Comparison of ENCODE assay signal across 9 cellular contexts in the genomic region with DNA sequence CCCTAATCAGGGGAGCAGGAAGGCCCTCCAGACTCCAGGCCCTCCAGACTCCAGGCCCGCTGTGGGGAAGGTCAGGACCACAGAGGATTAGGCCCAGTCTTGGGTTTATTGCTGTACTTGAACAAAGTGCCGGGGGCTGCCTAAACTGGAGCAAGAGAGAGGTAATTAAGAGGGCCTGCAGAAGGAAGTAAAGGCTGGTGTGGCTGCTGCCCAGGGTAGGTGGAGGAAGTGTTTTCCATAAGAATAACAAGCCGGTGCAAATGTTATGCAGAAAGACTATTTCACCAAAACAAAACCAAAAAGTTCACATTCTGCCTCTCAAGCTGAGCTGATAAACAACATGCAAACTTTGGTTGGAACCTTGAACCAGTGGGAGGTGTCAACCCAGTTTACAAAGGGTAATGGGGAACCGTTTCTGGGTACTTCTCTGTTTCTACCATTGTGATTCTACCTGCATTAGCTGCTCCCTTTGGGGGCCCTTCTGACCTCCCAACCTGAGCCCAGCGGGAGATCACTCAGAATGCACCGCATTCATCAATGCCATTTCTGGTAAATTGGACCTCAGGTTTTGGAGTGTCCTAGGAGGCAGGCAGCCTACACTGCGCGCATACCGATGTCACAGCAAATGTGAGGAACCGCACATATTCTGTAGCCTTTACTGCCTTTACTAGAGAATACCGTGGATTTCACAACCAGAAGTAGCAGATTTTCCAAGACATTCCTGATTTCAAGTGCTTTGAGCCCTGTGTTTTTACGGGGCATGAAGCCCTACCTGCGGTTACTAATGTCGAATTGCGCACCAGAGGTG. TPM values are rescaled to one million over a fixed set of nuclear protein-coding genes. Genes with fewer than 3 reads are reported as not detected.
A peak's percentile ranks its signal among the peaks of the same experiment; 100 is the strongest.
DNase-seq lines count a peak whose midpoint lies in the region; ATAC-seq, FAIRE-seq and TF ChIP-seq lines count a peak whose summit lies in the region.
"Had no signal": no experiment of that assay in that cellular context is flagged by ENCODE, and none has a peak within 500 bp of the region (broad histone marks: within the 10 kb centered on the region; RNA-seq: fewer than 3 reads in every experiment).

No MANE protein-coding gene starts in this region.

- 59 to 83% methylated on average over 4 to 15 of the region's 15 CpGs for WGBS in tibial nerve, 2 donors

- no peak for DNase-seq in activated naive CD8-positive, alpha-beta T cell treated with anti-CD3 and anti-CD28 coated beads for 36 hours
- no peak for DNase-seq in astrocyte (ENCODE audit: low read depth)
- DNase-seq in memory B cell (ENCODE audit: low spot score in 2 of 2) = no peak
- no peak for DNase-seq in tibial nerve (ENCODE audit: low spot score in 2 of 2)
- DNase-seq in Kasumi-1 (lab: John Stamatoyannopoulos, UW) = no peak
- no peak for DNase-seq in HUDEP-2 (lab: John Stamatoyannopoulos, UW; ENCODE audit: unreplicated experiment in 76 of 76)
- DNase-seq: occipital lobe had no signal

- H3K36me3 Mint-ChIP-seq in activated naive CD8-positive, alpha-beta T cell = no peaks in the 10 kb centered on the region
- peaks cover 1% of the 10 kb centered on the region for H3K36me3 Mint-ChIP-seq in activated naive CD8-positive, alpha-beta T cell treated with anti-CD3 and anti-CD28 coated beads for 36 hours
- H3K36me3 Mint-ChIP-seq in astrocyte (ENCODE audit: low read depth, unreplicated experiment) (no peaks in the 10 kb centered on the region), memory B cell (no peaks in the 10 kb centered on the region)

- H3K27me3 ChIP-seq in astrocyte (ENCODE audit: insufficient read depth, low read length) (no peaks in the 10 kb centered on the region), tibial nerve (peaks cover 0 to 38% of the 10 kb centered on the region in 2 donors)

- FAIRE-seq in astrocyte (lab: Jason Lieb, UNC) = peak; percentile 96

- no peaks in the 10 kb centered on the region for H3K27me3 Mint-ChIP-seq in activated naive CD8-positive, alpha-beta T cell
- H3K27me3 Mint-ChIP-seq in activated naive CD8-positive, alpha-beta T cell treated with anti-CD3 and anti-CD28 coated beads for 36 hours = no peaks in the 10 kb centered on the region
- peaks cover 11% of the 10 kb centered on the region for H3K27me3 Mint-ChIP-seq in astrocyte (ENCODE audit: low read depth, unreplicated experiment)
- H3K27me3 Mint-ChIP-seq in memory B cell = no peaks in the 10 kb centered on the region

- H3K9me3 ChIP-seq in astrocyte (ENCODE audit: insufficient read depth, low read depth, low read length) (no peaks in the 10 kb centered on the region), tibial nerve (no peaks in the 10 kb centered on the region)

- no peaks in the 10 kb centered on the region for H3K36me3 ChIP-seq in astrocyte (ENCODE audit: insufficient read depth, low read length)
- H3K36me3 ChIP-seq in tibial nerve = no peaks in the 10 kb centered on the region

- H3K4me3 ChIP-seq in astrocyte (ENCODE audit: insufficient read depth, low read depth, low read length) (peak overlapping the region; percentile 54), tibial nerve (peak overlapping the region; percentile 28 to 57 (median 42))

- H2AFZ ChIP-seq in astrocyte (ENCODE audit: low read depth, low read length) = peak overlapping the region; percentile 88

- peak overlapping the region; percentile 19 for H3K27ac ChIP-seq in astrocyte (ENCODE audit: low read depth, low read length)
- H3K27ac ChIP-seq in tibial nerve = peak overlapping the region; percentile 60 to 89 (median 81)

- no peak for ATAC-seq in memory B cell (ENCODE audit: low read depth)
- ATAC-seq in HG02938 (IDR thresholded peaks at IDR 0.05; ENCODE audit: unreplicated experiment) = no peak

- H3K27ac Mint-ChIP-seq in activated naive CD8-positive, alpha-beta T cell = no peak overlapping the region
- no peak overlapping the region for H3K27ac Mint-ChIP-seq in activated naive CD8-positive, alpha-beta T cell treated with anti-CD3 and anti-CD28 coated beads for 36 hours
- H3K27ac Mint-ChIP-seq in astrocyte (ENCODE audit: unreplicated experiment) (peak overlapping the region; percentile 41), memory B cell (no peak overlapping the region)

- no peaks in the 10 kb centered on the region for H3K9me3 Mint-ChIP-seq in activated naive CD8-positive, alpha-beta T cell (ENCODE audit: low read depth)
- H3K9me3 Mint-ChIP-seq in activated naive CD8-positive, alpha-beta T cell treated with anti-CD3 and anti-CD28 coated beads for 36 hours = no peaks in the 10 kb centered on the region
- H3K9me3 Mint-ChIP-seq in astrocyte (ENCODE audit: unreplicated experiment) (peaks cover 4% of the 10 kb centered on the region), memory B cell (no peaks in the 10 kb centered on the region)

- no peak for TF ChIP-seq POLR2A in tibial nerve (IDR thresholded peaks at IDR 0.05)

- no peaks in the 10 kb centered on the region for H3K79me2 ChIP-seq in astrocyte (ENCODE audit: insufficient read depth, low read length)

- H3K9ac ChIP-seq in astrocyte (ENCODE audit: low read length) = peak overlapping the region; percentile 73

- TF ChIP-seq CTCF in astrocyte (IDR thresholded peaks at IDR 0.05; ENCODE audit: insufficient read depth, low read depth, low read length) (no peak), tibial nerve (IDR thresholded peaks at IDR 0.05) (no peak)

- H3K4me3 Mint-ChIP-seq in activated naive CD8-positive, alpha-beta T cell = peak overlapping the region; percentile 67
- H3K4me3 Mint-ChIP-seq in activated naive CD8-positive, alpha-beta T cell treated with anti-CD3 and anti-CD28 coated beads for 36 hours = no peak overlapping the region
- H3K4me3 Mint-ChIP-seq in astrocyte (ENCODE audit: unreplicated experiment) = peak overlapping the region; percentile 68
- peak overlapping the region; percentile 61 for H3K4me3 Mint-ChIP-seq in memory B cell

- H3K4me1 Mint-ChIP-seq in activated naive CD8-positive, alpha-beta T cell (ENCODE audit: low read depth) = peaks cover 13% of the 10 kb centered on the region
- H3K4me1 Mint-ChIP-seq in activated naive CD8-positive, alpha-beta T cell treated with anti-CD3 and anti-CD28 coated beads for 36 hours = peaks cover 11% of the 10 kb centered on the region
- H3K4me1 Mint-ChIP-seq in astrocyte (ENCODE audit: low read depth, unreplicated experiment) = peaks cover 2% of the 10 kb centered on the region
- H3K4me1 Mint-ChIP-seq in memory B cell = no peaks in the 10 kb centered on the region

- no peak for TF ChIP-seq EP300 in tibial nerve (IDR thresholded peaks at IDR 0.05)

- H3K4me2 ChIP-seq in astrocyte (ENCODE audit: low read length) = peak overlapping the region; percentile 84

- H3K4me1 ChIP-seq in astrocyte (ENCODE audit: insufficient read depth, low read length) (peaks cover 9% of the 10 kb centered on the region), tibial nerve (peaks cover 0 to 25% (median 0%) of the 10 kb centered on the region in 4 donors)

- no peaks in the 10 kb centered on the region for H4K20me1 ChIP-seq in astrocyte (ENCODE audit: insufficient read depth, low read length)

RNA-seq across cellular contexts. Expression of gene BCOR, which starts 59.7 kb away (rescaled TPM):
- total RNA-seq in activated naive CD8-positive, alpha-beta T cell treated with anti-CD3 and anti-CD28 coated beads for 36 hours = 10 to 100 TPM; 32.3 to 36.0 TPM
- total RNA-seq in astrocyte (9.0 TPM in 2 replicates), tibial nerve (10 to 100 TPM; 16.2 to 34.7 (median 23.7) TPM)
